8 cellular contexts compared by ENCODE assay signal in the genomic region with DNA sequence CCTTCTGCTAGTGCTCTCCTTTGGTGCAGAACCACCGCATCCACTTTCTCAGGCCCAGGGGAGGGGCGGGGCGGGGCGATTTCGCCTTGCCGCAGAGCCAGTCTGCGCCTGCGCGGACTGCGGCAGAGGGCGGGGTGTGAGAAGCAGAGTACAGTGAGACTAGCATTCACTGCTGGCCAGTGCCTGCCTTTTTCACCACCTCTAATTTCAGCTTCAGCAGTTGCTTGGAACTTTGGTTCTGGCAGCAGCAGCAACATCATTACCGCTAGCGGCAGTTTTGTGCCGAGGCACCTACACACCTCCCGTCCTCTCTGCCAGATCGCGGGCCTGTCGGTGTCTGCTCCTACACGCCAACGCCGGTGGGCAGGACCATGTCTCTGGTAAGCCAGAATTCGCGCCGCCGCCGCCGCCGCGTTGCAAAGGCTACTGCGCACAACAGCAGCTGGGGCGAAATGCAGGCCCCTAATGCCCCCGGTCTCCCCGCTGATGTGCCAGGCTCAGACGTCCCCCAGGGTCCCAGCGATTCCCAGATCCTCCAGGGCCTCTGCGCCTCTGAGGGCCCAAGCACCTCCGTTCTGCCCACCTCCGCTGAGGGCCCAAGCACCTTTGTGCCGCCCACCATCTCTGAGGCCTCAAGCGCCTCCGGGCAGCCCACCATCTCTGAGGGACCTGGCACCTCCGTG. TPM values are rescaled to one million over a fixed set of nuclear protein-coding genes. Genes with fewer than 3 reads are reported as not detected.
DNase-seq lines count a peak whose midpoint lies in the region; ATAC-seq, FAIRE-seq and TF ChIP-seq lines count a peak whose summit lies in the region.

A gene with protein sequence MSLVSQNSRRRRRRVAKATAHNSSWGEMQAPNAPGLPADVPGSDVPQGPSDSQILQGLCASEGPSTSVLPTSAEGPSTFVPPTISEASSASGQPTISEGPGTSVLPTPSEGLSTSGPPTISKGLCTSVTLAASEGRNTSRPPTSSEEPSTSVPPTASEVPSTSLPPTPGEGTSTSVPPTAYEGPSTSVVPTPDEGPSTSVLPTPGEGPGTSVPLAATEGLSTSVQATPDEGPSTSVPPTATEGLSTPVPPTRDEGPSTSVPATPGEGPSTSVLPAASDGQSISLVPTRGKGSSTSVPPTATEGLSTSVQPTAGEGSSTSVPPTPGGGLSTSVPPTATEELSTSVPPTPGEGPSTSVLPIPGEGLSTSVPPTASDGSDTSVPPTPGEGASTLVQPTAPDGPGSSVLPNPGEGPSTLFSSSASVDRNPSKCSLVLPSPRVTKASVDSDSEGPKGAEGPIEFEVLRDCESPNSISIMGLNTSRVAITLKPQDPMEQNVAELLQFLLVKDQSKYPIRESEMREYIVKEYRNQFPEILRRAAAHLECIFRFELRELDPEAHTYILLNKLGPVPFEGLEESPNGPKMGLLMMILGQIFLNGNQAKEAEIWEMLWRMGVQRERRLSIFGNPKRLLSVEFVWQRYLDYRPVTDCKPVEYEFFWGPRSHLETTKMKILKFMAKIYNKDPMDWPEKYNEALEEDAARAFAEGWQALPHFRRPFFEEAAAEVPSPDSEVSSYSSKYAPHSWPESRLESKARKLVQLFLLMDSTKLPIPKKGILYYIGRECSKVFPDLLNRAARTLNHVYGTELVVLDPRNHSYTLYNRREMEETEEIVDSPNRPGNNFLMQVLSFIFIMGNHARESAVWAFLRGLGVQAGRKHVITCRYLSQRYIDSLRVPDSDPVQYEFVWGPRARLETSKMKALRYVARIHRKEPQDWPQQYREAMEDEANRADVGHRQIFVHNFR (plus strand): TSS at position 151 of the 683 bp plus-strand sequence. CDS start 221 bp downstream, at position 372.

- no peaks in the 10 kb centered on the region for H3K9me3 ChIP-seq in kidney (ENCODE audit: control insufficient read depth in 1 of 2, low read length in 2 of 2)

- H3K4me1 Mint-ChIP-seq in central memory CD8-positive, alpha-beta T cell: peaks cover 21% of the 10 kb centered on the region

- peak within 1 kb of the TSS; percentile 41 to 61 for H3K9ac ChIP-seq in kidney (ENCODE audit: low read length in 2 of 2)

- peak; percentile 94 for ATAC-seq in HG02759 (IDR thresholded peaks at IDR 0.05; ENCODE audit: unreplicated experiment)
- peak; percentile 79 to 86 for ATAC-seq in activated CD4-positive, CD25-positive, alpha-beta regulatory T cell treated with anti-CD3 and anti-CD28 coated beads, Interleukin-2, amount 50 U/mL, for 24 hours
- ATAC-seq in central memory CD8-positive, alpha-beta T cell (replicated peaks; ENCODE audit: extremely low read depth, poor library complexity, severe bottlenecking): peak; percentile 74

- no peaks in the 10 kb centered on the region for H3K36me3 Mint-ChIP-seq in central memory CD8-positive, alpha-beta T cell (ENCODE audit: insufficient read depth)

- H3K36me3 ChIP-seq in kidney (ENCODE audit: control insufficient read depth in 1 of 2, insufficient read depth in 2 of 2, low read length in 2 of 2): peaks cover 0 to 2% of the 10 kb centered on the region in 2 donors

- no peak for TF ChIP-seq CTCF in GM12875 (IDR thresholded peaks at IDR 0.05; ENCODE audit: borderline replicate concordance, insufficient read depth, low read depth, low read length)
- TF ChIP-seq CTCF in kidney (IDR thresholded peaks at IDR 0.05; ENCODE audit: borderline replicate concordance, extremely low read depth, insufficient read depth): no peak

- H3K27ac Mint-ChIP-seq in central memory CD8-positive, alpha-beta T cell (ENCODE audit: low read depth): peak within 1 kb of the TSS; percentile 90

- intact Hi-C loops in kidney (cut with DNase I): no loop called here

- peak; percentile 87 for FAIRE-seq in kidney (lab: Jason Lieb, UNC)

- peak; percentile 71 for DNase-seq in NCI-H1436 (lab: John Stamatoyannopoulos, UW)
- DNase-seq in central memory CD8-positive, alpha-beta T cell (ENCODE audit: low spot score in 2 of 2): peak; percentile 56 to 66
- peak; percentile 91 for DNase-seq in kidney
- peak; percentile 84 for DNase-seq in stimulated activated CD4-positive, alpha-beta T cell treated with anti-CD3 and anti-CD28 coated beads, Interleukin-15, amount 100 ng/mL, for 24 hours
- DNase-seq in SIG-M5 (lab: John Stamatoyannopoulos, UW): no peak

- H3K4me3 ChIP-seq in GM12875 (ENCODE audit: low read depth, low read length) (peak within 1 kb of the TSS; percentile 76), kidney (ENCODE audit: low read length in 2 of 2) (peak within 1 kb of the TSS; percentile 70 to 79)

- H3K9me3 Mint-ChIP-seq in central memory CD8-positive, alpha-beta T cell: no peaks in the 10 kb centered on the region

- peaks cover 0 to 2% of the 10 kb centered on the region in 2 donors for H3K4me1 ChIP-seq in kidney (ENCODE audit: control insufficient read depth in 1 of 2, insufficient read depth in 1 of 2, low read depth in 1 of 2, low read length in 2 of 2)

- H3K4me3 Mint-ChIP-seq in central memory CD8-positive, alpha-beta T cell: peak within 1 kb of the TSS; percentile 92

- no peaks in the 10 kb centered on the region for H3K27me3 Mint-ChIP-seq in central memory CD8-positive, alpha-beta T cell

- peak within 1 kb of the TSS in 1 of 2 donors; percentile 43 for H3K27ac ChIP-seq in kidney (ENCODE audit: low read depth in 2 of 2, low read length in 2 of 2)

RNA-seq across cellular contexts. Expression of the gene that starts here (rescaled TPM):
- 4.3 TPM for total RNA-seq in kidney
- polyA plus RNA-seq in kidney (ENCODE audit: insufficient read depth, low read depth, low replicate concordance): 3.0 TPM
